In the genomic region with DNA sequence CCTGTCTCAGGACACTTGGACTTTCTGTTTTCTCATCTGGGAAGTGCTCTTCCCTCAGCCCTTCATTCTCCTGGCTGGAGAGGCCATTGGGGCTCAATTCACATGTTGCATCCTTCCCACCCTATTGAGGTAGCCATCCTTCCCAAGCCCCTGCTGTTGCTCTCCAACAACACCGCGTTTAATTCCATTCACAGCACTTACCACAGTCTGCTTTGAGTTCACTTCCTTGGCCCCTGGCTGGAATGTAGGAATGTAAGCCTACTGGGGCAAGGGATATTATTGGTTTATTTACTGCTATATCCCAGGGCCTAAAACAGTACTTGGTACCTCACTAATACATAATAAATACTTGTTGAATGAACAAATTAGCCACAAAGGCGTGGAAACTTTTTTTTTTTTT, we compare ENCODE assay signal across 16 cellular contexts.
"Had no signal": no experiment of that assay in that cellular context is flagged by ENCODE, and none has a peak within 500 bp of the region (broad histone marks: within the 10 kb centered on the region; RNA-seq: fewer than 3 reads in every experiment).

No MANE protein-coding gene starts in this region.

- H3K9me3 ChIP-seq: tibial nerve had no signal

- H2AFZ ChIP-seq: hepatocyte had no signal

- DNase-seq: activated CD4-positive, alpha-beta T cell treated with anti-CD3 and anti-CD28 coated beads for 4 hours; activated CD4-positive, alpha-beta T cell treated with anti-CD3 and anti-CD28 coated beads, Interleukin-2, amount 50 U/mL, for 48 hours; activated CD4-positive, CD25-positive, alpha-beta regulatory T cell; activated CD8-positive, alpha-beta memory T cell treated with anti-CD3 and anti-CD28 coated beads, Interleukin-2, amount 50 U/mL, for 48 hours; activated naive CD4-positive, alpha-beta T cell; activated naive CD8-positive, alpha-beta T cell treated with anti-CD3 and anti-CD28 coated beads, Interleukin-2, amount 10 ng/mL, durations not matched to agents 7 days and 5 days; activated T-cell treated with anti-CD3 and anti-CD28 coated beads, Interleukin-2, amount 50 U/mL, for 4 hours; amniotic stem cell; foreskin fibroblast; kidney glomerular epithelial cell; retina; stimulated activated CD4-positive, alpha-beta T cell treated with anti-CD3 and anti-CD28 coated beads, Interleukin-1b, Interleukin-23, amount 100 ng/mL, for 48 hours; stimulated activated naive CD8-positive, alpha-beta T cell treated with anti-CD3 and anti-CD28 coated beads, Interleukin-15, amount 100 ng/mL, for 72 hours; T1000 had no signal

- H3K27me3 ChIP-seq: hepatocyte, tibial nerve had no signal

- H3K27ac ChIP-seq: hepatocyte, tibial nerve had no signal

- H3K4me2 ChIP-seq: hepatocyte had no signal

- H3K4me3 ChIP-seq: hepatocyte, tibial nerve had no signal

- H3K79me2 ChIP-seq: hepatocyte had no signal

- H3K36me3 ChIP-seq: tibial nerve had no signal

- ATAC-seq: activated T-cell treated with anti-CD3 and anti-CD28 coated beads, Interleukin-2, amount 50 U/mL, for 4 hours; stimulated activated naive CD8-positive, alpha-beta T cell treated with anti-CD3 and anti-CD28 coated beads, Interleukin-15, amount 100 ng/mL, for 72 hours had no signal
